In the genomic region with DNA sequence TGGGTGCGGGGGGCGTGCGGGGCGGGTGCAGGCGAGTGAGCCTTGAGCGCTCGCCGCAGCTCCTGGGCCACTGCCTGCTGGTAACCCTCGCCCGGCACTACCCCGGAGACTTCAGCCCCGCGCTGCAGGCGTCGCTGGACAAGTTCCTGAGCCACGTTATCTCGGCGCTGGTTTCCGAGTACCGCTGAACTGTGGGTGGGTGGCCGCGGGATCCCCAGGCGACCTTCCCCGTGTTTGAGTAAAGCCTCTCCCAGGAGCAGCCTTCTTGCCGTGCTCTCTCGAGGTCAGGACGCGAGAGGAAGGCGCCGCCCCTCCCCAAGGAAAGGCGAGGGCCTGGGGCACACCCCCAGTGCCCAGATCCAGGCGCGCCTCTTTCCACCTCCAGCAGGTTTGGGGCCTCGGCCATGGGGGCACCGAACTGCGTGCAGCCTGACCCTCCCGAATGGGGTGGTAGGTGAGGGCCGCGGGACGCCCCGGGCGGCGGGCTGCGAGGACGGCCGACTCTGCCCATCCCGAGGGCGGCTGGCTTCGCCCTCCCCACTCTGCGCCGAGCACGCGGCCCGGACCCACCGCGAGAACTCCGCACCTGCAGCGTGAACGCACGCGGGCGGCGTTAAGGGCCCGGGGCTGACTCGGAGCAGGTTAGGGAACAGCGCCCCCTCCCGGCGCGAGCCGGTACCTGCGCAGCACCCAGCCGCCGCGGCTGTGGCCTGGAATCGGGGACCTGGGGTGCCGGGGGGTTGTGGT, we compare ENCODE assay signal across 1 cellular context.
A peak's percentile ranks its signal among the peaks of the same experiment; 100 is the strongest.
TF ChIP-seq lines count a peak whose summit lies in the region.

No MANE protein-coding gene starts in this region.

TF ChIP-seq in HepG2, 621 proteins besides CTCF, POLR2A, EP300 and RAD21 (continued from another document and continues in another):
- TF ChIP-seq, protein P1, sequence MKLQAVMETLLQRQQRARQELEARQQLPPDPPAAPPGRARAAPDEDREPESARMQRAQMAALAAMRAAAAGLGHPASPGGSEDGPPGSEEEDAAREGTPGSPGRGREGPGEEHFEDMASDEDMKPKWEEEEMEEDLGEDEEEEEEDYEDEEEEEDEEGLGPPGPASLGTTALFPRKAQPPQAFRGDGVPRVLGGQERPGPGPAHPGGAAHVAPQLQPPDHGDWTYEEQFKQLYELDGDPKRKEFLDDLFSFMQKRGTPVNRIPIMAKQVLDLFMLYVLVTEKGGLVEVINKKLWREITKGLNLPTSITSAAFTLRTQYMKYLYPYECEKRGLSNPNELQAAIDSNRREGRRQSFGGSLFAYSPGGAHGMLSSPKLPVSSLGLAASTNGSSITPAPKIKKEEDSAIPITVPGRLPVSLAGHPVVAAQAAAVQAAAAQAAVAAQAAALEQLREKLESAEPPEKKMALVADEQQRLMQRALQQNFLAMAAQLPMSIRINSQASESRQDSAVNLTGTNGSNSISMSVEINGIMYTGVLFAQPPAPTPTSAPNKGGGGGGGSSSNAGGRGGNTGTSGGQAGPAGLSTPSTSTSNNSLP (IDR thresholded peaks at IDR 0.05; ENCODE audit: low read depth, low read length): no peak
- TF ChIP-seq ZBTB21 (CRISPR knock-in tag; IDR thresholded peaks at IDR 0.05) (no peak), MIXL1 (CRISPR knock-in tag; IDR thresholded peaks at IDR 0.05) (peak; percentile 73; the same call in 1 of the 2 replicates), ZNF160 (CRISPR knock-in tag; IDR thresholded peaks at IDR 0.05) (no peak; the same call in none of the 2 replicates), ZNF30 (CRISPR knock-in tag; IDR thresholded peaks at IDR 0.05) (peak; percentile 99), ZFP62 (CRISPR knock-in tag; IDR thresholded peaks at IDR 0.05) (no peak), ZNF136 (CRISPR knock-in tag; IDR thresholded peaks at IDR 0.05; ENCODE audit: low read depth) (peak; percentile 71; the same call in 1 of the 2 replicates), ATF7-NPFF (CRISPR knock-in tag; IDR thresholded peaks at IDR 0.05; ENCODE audit: low read depth) (peak; percentile 100), SMAD3 (CRISPR knock-in tag; IDR thresholded peaks at IDR 0.05) (peak; percentile 88), SMAD9 (CRISPR knock-in tag; IDR thresholded peaks at IDR 0.05) (peak; percentile 95), IRF2 (CRISPR knock-in tag; IDR thresholded peaks at IDR 0.05) (peak; percentile 69; the same call in 1 of the 2 replicates), HMGA1 (CRISPR knock-in tag; conservative IDR thresholded peaks at IDR 0.05) (no peak), ZNF431 (CRISPR knock-in tag; IDR thresholded peaks at IDR 0.05; ENCODE audit: borderline replicate concordance, low read depth) (peak; percentile 90; the same call in 1 of the 2 replicates), NCOR1 (IDR thresholded peaks at IDR 0.05; ENCODE audit: borderline replicate concordance, low read length) (no peak), SMARCE1 (IDR thresholded peaks at IDR 0.05; ENCODE audit: borderline replicate concordance) (no peak), NR2F1 (CRISPR knock-in tag; IDR thresholded peaks at IDR 0.05) (no peak), NFIB (CRISPR knock-in tag; IDR thresholded peaks at IDR 0.05; ENCODE audit: borderline replicate concordance) (peak; percentile 94; the same call in 1 of the 2 replicates), POGZ (CRISPR knock-in tag; IDR thresholded peaks at IDR 0.05) (peak; percentile 44; the same call in 1 of the 2 replicates), ZNF672 (CRISPR knock-in tag; IDR thresholded peaks at IDR 0.05) (peak; percentile 96), PTBP1 (IDR thresholded peaks at IDR 0.05; ENCODE audit: low read depth, low read length, poor library complexity, severe bottlenecking) (no peak), ZNF205 (CRISPR knock-in tag; IDR thresholded peaks at IDR 0.05) (peak; percentile 86; the same call in 1 of the 2 replicates), POLR2G (IDR thresholded peaks at IDR 0.05; ENCODE audit: low read depth, low read length) (peak; percentile 86), ZNF850 (CRISPR knock-in tag; conservative IDR thresholded peaks at IDR 0.05) (0 out of 2 replicates have a peak, but pooled peaks have one; percentile 82), ZNF788 (CRISPR knock-in tag; IDR thresholded peaks at IDR 0.05; ENCODE audit: borderline replicate concordance) (peak; percentile 98), HNRNPL (IDR thresholded peaks at IDR 0.05; ENCODE audit: low read depth, low read length) (no peak), HMG20B (CRISPR knock-in tag; conservative IDR thresholded peaks at IDR 0.05) (no peak), ARHGAP35 (CRISPR knock-in tag; IDR thresholded peaks at IDR 0.05; ENCODE audit: borderline replicate concordance) (peak; percentile 99), BCL6 (CRISPR knock-in tag; IDR thresholded peaks at IDR 0.05) (peak; percentile 34; the same call in 1 of the 2 replicates), KDM4B (CRISPR knock-in tag; IDR thresholded peaks at IDR 0.05) (peak; percentile 71; the same call in 1 of the 2 replicates)
- TF ChIP-seq, protein P2, sequence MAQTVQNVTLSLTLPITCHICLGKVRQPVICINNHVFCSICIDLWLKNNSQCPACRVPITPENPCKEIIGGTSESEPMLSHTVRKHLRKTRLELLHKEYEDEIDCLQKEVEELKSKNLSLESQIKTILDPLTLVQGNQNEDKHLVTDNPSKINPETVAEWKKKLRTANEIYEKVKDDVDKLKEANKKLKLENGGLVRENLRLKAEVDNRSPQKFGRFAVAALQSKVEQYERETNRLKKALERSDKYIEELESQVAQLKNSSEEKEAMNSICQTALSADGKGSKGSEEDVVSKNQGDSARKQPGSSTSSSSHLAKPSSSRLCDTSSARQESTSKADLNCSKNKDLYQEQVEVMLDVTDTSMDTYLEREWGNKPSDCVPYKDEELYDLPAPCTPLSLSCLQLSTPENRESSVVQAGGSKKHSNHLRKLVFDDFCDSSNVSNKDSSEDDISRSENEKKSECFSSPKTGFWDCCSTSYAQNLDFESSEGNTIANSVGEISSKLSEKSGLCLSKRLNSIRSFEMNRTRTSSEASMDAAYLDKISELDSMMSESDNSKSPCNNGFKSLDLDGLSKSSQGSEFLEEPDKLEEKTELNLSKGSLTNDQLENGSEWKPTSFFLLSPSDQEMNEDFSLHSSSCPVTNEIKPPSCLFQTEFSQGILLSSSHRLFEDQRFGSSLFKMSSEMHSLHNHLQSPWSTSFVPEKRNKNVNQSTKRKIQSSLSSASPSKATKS (CRISPR knock-in tag; IDR thresholded peaks at IDR 0.05): peak; percentile 54; the same call in 1 of the 2 replicates
- TF ChIP-seq, protein P3, sequence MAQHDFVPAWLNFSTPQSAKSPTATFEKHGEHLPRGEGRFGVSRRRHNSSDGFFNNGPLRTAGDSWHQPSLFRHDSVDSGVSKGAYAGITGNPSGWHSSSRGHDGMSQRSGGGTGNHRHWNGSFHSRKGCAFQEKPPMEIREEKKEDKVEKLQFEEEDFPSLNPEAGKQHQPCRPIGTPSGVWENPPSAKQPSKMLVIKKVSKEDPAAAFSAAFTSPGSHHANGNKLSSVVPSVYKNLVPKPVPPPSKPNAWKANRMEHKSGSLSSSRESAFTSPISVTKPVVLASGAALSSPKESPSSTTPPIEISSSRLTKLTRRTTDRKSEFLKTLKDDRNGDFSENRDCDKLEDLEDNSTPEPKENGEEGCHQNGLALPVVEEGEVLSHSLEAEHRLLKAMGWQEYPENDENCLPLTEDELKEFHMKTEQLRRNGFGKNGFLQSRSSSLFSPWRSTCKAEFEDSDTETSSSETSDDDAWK (CRISPR knock-in tag; IDR thresholded peaks at IDR 0.05): no peak
- TF ChIP-seq, protein P4, sequence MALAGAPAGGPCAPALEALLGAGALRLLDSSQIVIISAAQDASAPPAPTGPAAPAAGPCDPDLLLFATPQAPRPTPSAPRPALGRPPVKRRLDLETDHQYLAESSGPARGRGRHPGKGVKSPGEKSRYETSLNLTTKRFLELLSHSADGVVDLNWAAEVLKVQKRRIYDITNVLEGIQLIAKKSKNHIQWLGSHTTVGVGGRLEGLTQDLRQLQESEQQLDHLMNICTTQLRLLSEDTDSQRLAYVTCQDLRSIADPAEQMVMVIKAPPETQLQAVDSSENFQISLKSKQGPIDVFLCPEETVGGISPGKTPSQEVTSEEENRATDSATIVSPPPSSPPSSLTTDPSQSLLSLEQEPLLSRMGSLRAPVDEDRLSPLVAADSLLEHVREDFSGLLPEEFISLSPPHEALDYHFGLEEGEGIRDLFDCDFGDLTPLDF (CRISPR knock-in tag; IDR thresholded peaks at IDR 0.05): peak; percentile 86
- TF ChIP-seq, protein P5, sequence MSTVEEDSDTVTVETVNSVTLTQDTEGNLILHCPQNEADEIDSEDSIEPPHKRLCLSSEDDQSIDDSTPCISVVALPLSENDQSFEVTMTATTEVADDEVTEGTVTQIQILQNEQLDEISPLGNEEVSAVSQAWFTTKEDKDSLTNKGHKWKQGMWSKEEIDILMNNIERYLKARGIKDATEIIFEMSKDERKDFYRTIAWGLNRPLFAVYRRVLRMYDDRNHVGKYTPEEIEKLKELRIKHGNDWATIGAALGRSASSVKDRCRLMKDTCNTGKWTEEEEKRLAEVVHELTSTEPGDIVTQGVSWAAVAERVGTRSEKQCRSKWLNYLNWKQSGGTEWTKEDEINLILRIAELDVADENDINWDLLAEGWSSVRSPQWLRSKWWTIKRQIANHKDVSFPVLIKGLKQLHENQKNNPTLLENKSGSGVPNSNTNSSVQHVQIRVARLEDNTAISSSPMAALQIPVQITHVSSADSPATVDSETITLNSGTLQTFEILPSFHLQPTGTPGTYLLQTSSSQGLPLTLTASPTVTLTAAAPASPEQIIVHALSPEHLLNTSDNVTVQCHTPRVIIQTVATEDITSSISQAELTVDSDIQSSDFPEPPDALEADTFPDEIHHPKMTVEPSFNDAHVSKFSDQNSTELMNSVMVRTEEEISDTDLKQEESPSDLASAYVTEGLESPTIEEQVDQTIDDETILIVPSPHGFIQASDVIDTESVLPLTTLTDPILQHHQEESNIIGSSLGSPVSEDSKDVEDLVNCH (CRISPR knock-in tag; IDR thresholded peaks at IDR 0.05): peak; percentile 95
- TF ChIP-seq, protein P6, sequence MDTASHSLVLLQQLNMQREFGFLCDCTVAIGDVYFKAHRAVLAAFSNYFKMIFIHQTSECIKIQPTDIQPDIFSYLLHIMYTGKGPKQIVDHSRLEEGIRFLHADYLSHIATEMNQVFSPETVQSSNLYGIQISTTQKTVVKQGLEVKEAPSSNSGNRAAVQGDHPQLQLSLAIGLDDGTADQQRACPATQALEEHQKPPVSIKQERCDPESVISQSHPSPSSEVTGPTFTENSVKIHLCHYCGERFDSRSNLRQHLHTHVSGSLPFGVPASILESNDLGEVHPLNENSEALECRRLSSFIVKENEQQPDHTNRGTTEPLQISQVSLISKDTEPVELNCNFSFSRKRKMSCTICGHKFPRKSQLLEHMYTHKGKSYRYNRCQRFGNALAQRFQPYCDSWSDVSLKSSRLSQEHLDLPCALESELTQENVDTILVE (CRISPR knock-in tag; IDR thresholded peaks at IDR 0.05): peak; percentile 86; the same call in 1 of the 2 replicates
- TF ChIP-seq, protein P7, sequence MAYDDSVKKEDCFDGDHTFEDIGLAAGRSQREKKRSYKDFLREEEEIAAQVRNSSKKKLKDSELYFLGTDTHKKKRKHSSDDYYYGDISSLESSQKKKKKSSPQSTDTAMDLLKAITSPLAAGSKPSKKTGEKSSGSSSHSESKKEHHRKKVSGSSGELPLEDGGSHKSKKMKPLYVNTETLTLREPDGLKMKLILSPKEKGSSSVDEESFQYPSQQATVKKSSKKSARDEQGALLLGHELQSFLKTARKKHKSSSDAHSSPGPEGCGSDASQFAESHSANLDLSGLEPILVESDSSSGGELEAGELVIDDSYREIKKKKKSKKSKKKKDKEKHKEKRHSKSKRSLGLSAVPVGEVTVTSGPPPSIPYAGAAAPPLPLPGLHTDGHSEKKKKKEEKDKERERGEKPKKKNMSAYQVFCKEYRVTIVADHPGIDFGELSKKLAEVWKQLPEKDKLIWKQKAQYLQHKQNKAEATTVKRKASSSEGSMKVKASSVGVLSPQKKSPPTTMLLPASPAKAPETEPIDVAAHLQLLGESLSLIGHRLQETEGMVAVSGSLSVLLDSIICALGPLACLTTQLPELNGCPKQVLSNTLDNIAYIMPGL (CRISPR knock-in tag; IDR thresholded peaks at IDR 0.05; ENCODE audit: borderline replicate concordance in 1 of 2, low read depth in 1 of 2): peak; percentile 98
- TF ChIP-seq, protein P8, sequence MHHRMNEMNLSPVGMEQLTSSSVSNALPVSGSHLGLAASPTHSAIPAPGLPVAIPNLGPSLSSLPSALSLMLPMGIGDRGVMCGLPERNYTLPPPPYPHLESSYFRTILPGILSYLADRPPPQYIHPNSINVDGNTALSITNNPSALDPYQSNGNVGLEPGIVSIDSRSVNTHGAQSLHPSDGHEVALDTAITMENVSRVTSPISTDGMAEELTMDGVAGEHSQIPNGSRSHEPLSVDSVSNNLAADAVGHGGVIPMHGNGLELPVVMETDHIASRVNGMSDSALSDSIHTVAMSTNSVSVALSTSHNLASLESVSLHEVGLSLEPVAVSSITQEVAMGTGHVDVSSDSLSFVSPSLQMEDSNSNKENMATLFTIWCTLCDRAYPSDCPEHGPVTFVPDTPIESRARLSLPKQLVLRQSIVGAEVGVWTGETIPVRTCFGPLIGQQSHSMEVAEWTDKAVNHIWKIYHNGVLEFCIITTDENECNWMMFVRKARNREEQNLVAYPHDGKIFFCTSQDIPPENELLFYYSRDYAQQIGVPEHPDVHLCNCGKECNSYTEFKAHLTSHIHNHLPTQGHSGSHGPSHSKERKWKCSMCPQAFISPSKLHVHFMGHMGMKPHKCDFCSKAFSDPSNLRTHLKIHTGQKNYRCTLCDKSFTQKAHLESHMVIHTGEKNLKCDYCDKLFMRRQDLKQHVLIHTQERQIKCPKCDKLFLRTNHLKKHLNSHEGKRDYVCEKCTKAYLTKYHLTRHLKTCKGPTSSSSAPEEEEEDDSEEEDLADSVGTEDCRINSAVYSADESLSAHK (CRISPR knock-in tag; IDR thresholded peaks at IDR 0.05; ENCODE audit: borderline replicate concordance): no peak
- TF ChIP-seq, protein P9, sequence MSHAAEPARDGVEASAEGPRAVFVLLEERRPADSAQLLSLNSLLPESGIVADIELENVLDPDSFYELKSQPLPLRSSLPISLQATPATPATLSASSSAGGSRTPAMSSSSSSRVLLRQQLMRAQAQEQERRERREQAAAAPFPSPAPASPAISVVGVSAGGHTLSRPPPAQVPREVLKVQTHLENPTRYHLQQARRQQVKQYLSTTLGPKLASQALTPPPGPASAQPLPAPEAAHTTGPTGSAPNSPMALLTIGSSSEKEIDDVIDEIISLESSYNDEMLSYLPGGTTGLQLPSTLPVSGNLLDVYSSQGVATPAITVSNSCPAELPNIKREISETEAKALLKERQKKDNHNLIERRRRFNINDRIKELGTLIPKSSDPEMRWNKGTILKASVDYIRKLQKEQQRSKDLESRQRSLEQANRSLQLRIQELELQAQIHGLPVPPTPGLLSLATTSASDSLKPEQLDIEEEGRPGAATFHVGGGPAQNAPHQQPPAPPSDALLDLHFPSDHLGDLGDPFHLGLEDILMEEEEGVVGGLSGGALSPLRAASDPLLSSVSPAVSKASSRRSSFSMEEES (CRISPR knock-in tag; IDR thresholded peaks at IDR 0.05): peak; percentile 73
- TF ChIP-seq, protein P10, sequence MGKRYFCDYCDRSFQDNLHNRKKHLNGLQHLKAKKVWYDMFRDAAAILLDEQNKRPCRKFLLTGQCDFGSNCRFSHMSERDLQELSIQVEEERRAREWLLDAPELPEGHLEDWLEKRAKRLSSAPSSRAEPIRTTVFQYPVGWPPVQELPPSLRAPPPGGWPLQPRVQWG (CRISPR knock-in tag; IDR thresholded peaks at IDR 0.05; ENCODE audit: borderline replicate concordance, low read depth): no peak
- TF ChIP-seq, protein P11, sequence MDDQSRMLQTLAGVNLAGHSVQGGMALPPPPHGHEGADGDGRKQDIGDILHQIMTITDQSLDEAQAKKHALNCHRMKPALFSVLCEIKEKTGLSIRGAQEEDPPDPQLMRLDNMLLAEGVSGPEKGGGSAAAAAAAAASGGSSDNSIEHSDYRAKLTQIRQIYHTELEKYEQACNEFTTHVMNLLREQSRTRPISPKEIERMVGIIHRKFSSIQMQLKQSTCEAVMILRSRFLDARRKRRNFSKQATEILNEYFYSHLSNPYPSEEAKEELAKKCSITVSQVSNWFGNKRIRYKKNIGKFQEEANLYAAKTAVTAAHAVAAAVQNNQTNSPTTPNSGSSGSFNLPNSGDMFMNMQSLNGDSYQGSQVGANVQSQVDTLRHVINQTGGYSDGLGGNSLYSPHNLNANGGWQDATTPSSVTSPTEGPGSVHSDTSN (CRISPR knock-in tag; IDR thresholded peaks at IDR 0.05; ENCODE audit: borderline replicate concordance): peak; percentile 93
